In the genomic region with DNA sequence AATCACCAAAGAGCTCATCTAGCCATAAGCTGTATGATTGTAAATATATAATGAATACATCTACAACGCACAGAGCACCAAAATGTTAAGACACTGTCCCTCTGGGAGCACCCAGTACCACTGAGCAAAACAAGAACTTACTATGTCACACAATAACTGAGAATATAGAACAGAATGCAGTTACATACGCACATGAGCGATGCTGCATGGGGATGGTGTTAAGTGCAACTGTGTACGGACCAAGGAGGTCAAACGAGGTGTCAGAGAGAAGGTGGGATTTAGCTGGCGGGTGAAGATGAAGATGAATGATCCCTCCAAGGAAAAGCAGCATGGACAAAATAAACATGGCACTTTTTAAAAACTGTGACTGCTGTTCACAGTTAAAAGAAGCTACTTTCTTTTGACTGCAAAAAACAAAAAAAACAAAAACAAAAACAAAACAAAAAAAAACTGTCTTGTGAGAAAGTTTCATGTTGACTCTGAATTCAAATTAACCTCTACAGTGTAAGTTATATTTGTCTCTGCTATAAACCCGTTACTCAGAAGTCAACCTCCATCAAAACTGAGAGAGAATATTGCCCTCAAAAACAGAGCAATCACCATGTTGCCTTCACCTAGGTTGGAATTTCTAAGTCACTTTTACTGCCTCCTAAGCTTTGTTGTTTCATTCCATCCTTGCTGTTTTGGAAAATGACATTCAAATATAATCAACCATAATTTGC, we compare ENCODE assay signal across 17 cellular contexts.
DNase-seq lines count a peak whose midpoint lies in the region; ATAC-seq, FAIRE-seq and TF ChIP-seq lines count a peak whose summit lies in the region.
"Had no signal": no experiment of that assay in that cellular context is flagged by ENCODE, and none has a peak within 500 bp of the region (broad histone marks: within the 10 kb centered on the region; RNA-seq: fewer than 3 reads in every experiment).

No MANE protein-coding gene starts in this region.

- H3K4me1 ChIP-seq in K562 (replicated peaks in 1 of 2; ENCODE audit: control insufficient read depth in 2 of 2, insufficient read depth in 2 of 2, low read length in 2 of 2) (peaks cover 0 to 17% of the 10 kb centered on the region in 2 experiments; a peak in 2 of 5 replicates), tibial nerve (peaks cover 0 to 33% (median 9%) of the 10 kb centered on the region in 4 donors), tibial artery (peaks cover 0 to 36% (median 12%) of the 10 kb centered on the region in 4 donors)

- H3K4me2 ChIP-seq in K562 (ENCODE audit: insufficient read depth, low read length) = no peak overlapping the region

- FAIRE-seq in K562 (lab: Jason Lieb, UNC) = peak; percentile 26
- FAIRE-seq: GM19239 had no signal

- BruUV-seq in K562 (replicated peaks; lab: Mats Ljungman, UMichigan) = no TSS peak

- no peaks in the 10 kb centered on the region for H3K9me3 ChIP-seq in K562 (replicated peaks; ENCODE audit: control insufficient read depth, insufficient read depth, low read depth, low read length)
- H3K9me3 ChIP-seq in tibial nerve = no peaks in the 10 kb centered on the region
- no peaks in the 10 kb centered on the region for H3K9me3 ChIP-seq in tibial artery
- H3K9me3 ChIP-seq: MG63 had no signal

- intact Hi-C loops in K562 (cut with micrococcal nuclease) = no loop called here
- intact Hi-C loops in tibial artery (cut with DNase I; ENCODE audit: low total_unique reads) = no loop called here

- H3K79me2 ChIP-seq in K562 (ENCODE audit: control insufficient read depth, insufficient read depth, low read length) = peaks cover 15% of the 10 kb centered on the region

- no peak for TF ChIP-seq RAD21 in K562 (CRISPR knock-in tag; conservative IDR thresholded peaks at IDR 0.05 in 1 of 2, IDR thresholded peaks at IDR 0.05 in 1 of 2)

- H3K36me3 ChIP-seq in K562 (ENCODE audit: control insufficient read depth, insufficient read depth, low read length) (peaks cover 21% of the 10 kb centered on the region), tibial nerve (peaks cover 0 to 14% (median 0%) of the 10 kb centered on the region in 3 donors), tibial artery (peaks cover 0 to 10% (median 7%) of the 10 kb centered on the region in 3 donors)
- H3K36me3 ChIP-seq: MG63 had no signal

- H4K20me1 ChIP-seq in K562 (replicated peaks; ENCODE audit: control insufficient read depth, insufficient read depth, low read length) = no peaks in the 10 kb centered on the region

- POLR2A ChIA-PET in K562 (lab: Yijun Ruan, JAX) = interaction anchor here (0.6 to 1.1 kb wide), 2 partner anchors 9 to 176 kb away, joined by 3 read pairs; no protein-coding TSS in a partner anchor

- TF ChIP-seq EP300 in K562 (IDR thresholded peaks at IDR 0.05; ENCODE audit: low read length) (no peak), tibial nerve (IDR thresholded peaks at IDR 0.05) (no peak)

- no peak overlapping the region for H3K9ac ChIP-seq in K562 (ENCODE audit: insufficient read depth in 1 of 2, low read depth in 2 of 2, low read length in 2 of 2)

- TF ChIP-seq POLR2A in K562 (conservative IDR thresholded peaks at IDR 0.05) = no peak
- no peak for TF ChIP-seq POLR2A in tibial nerve (IDR thresholded peaks at IDR 0.05)

- H3K27me3 ChIP-seq in K562 (ENCODE audit: control insufficient read depth in 2 of 2, insufficient read depth in 2 of 2, low read length in 2 of 2) = no peaks in the 10 kb centered on the region
- no peaks in the 10 kb centered on the region for H3K27me3 ChIP-seq in tibial nerve
- H3K27me3 ChIP-seq in tibial artery = no peaks in the 10 kb centered on the region
- H3K27me3 ChIP-seq: MG63 had no signal

- H2AFZ ChIP-seq in K562 (ENCODE audit: low read depth, low read length) = no peak overlapping the region

- DNase-seq in K562 (ENCODE audit: extremely low read depth in 1 of 4, low spot score in 3 of 4) = no peak
- DNase-seq in tibial nerve (ENCODE audit: low spot score in 2 of 2) = no peak
- DNase-seq in tibial artery = no peak
- DNase-seq in stimulated activated naive CD8-positive, alpha-beta T cell treated with anti-CD3 and anti-CD28 coated beads, Interleukin-15, Interleukin-2, amounts not matched to agents 100 U/mL and 50 U/mL, for 24 hours = no peak
- DNase-seq in SIG-M5 (lab: John Stamatoyannopoulos, UW) = no peak
- DNase-seq: CD8-positive, alpha-beta T cell; GF-D8; HCEC 1CT; MG63; NCI-H1417; NCI-H2029 treated with DMSO at 0.1 percent for 48 hours; NCI-H510A treated with DMSO at 0.1 percent for 48 hours; RPMI8226 had no signal

- H3K9me1 ChIP-seq in K562 (ENCODE audit: control insufficient read depth, insufficient read depth, low read length) = no peaks in the 10 kb centered on the region

- TF ChIP-seq CTCF in K562 (IDR thresholded peaks at IDR 0.05 in 2 of 3, conservative IDR thresholded peaks at IDR 0.05 in 1 of 3; ENCODE audit: insufficient read depth in 2 of 3, low read depth in 1 of 3, low read length in 3 of 3) (no peak), tibial nerve (IDR thresholded peaks at IDR 0.05) (no peak), tibial artery (IDR thresholded peaks at IDR 0.05) (no peak)

- in situ Hi-C loops in K562 (cut with MboI) = no loop called here

- CTCF ChIA-PET in K562 (lab: Yijun Ruan, JAX; ENCODE audit: low intra/inter-chr PET ratio) = no interaction called here

- no peak overlapping the region for H3K27ac ChIP-seq in K562 (ENCODE audit: extremely low read depth, low read depth, low read length)
- no peak overlapping the region for H3K27ac ChIP-seq in tibial nerve
- no peak overlapping the region for H3K27ac ChIP-seq in tibial artery

- peak; percentile 53 for ATAC-seq in GM18519 (IDR thresholded peaks at IDR 0.05; ENCODE audit: low FRiP score, unreplicated experiment)
- peak; percentile 69 for ATAC-seq in GM21576 (IDR thresholded peaks at IDR 0.05; ENCODE audit: unreplicated experiment)
- ATAC-seq in HG03439 (IDR thresholded peaks at IDR 0.05; ENCODE audit: unreplicated experiment) = peak; percentile 65
- ATAC-seq in K562 = no peak
- no peak for ATAC-seq in stimulated activated naive CD8-positive, alpha-beta T cell treated with anti-CD3 and anti-CD28 coated beads, Interleukin-15, Interleukin-2, amounts not matched to agents 100 U/mL and 50 U/mL, for 24 hours
- ATAC-seq: CD8-positive, alpha-beta T cell had no signal

- WGBS in K562 (ENCODE audit: insufficient coverage, low coverage, missing lambda C conversion rate) = 90% methylated on average over 7 of the region's 7 CpGs
- 88 to 90% methylated on average over 7 of the region's 7 CpGs for WGBS in tibial nerve, 2 donors

- H3K4me3 ChIP-seq in K562 (no peak overlapping the region), tibial nerve (no peak overlapping the region), tibial artery (no peak overlapping the region)
- H3K4me3 ChIP-seq: MG63 had no signal

TF ChIP-seq in K562, 482 proteins besides CTCF, POLR2A, EP300 and RAD21 (continues in another document):
- TF ChIP-seq PRPF4 (IDR thresholded peaks at IDR 0.05; ENCODE audit: insufficient read depth, low read depth, low read length, poor library complexity, severe bottlenecking) = no peak
- no peak for TF ChIP-seq KDM1A (IDR thresholded peaks at IDR 0.05)
- TF ChIP-seq CREM (IDR thresholded peaks at IDR 0.05; ENCODE audit: low read depth) = no peak
- no peak for TF ChIP-seq ZNF668 (CRISPR knock-in tag; IDR thresholded peaks at IDR 0.05)
- no peak for TF ChIP-seq FOXK2 (conservative IDR thresholded peaks at IDR 0.05 in 1 of 2, IDR thresholded peaks at IDR 0.05 in 1 of 2; ENCODE audit: low read depth in 2 of 2)
- no peak for TF ChIP-seq ELF4 (CRISPR knock-in tag; IDR thresholded peaks at IDR 0.05)
- no peak for TF ChIP-seq BDP1 (IDR thresholded peaks at IDR 0.05; ENCODE audit: insufficient read depth, insufficient read length)
- TF ChIP-seq E2F6 (IDR thresholded peaks at IDR 0.05; ENCODE audit: borderline replicate concordance in 1 of 2, extremely low read depth in 1 of 2, insufficient read depth in 1 of 2, insufficient read length in 1 of 2, low read depth in 1 of 2, low read length in 1 of 2, poor library complexity in 1 of 2, severe bottlenecking in 1 of 2) = no peak
- no peak for TF ChIP-seq TCF7L2 (IDR thresholded peaks at IDR 0.05; ENCODE audit: low read depth, low read length)

Comparison
In these comparisons a context has a peak if more than half of its experiments do, and no peak if none do; other contexts are left out.
1. ATAC-seq: peak in GM18519 (single experiment), GM21576 (single experiment) and HG03439 (single experiment); none in K562 (single experiment) and stimulated activated naive CD8-positive, alpha-beta T cell treated with anti-CD3 and anti-CD28 coated beads, Interleukin-15, Interleukin-2, amounts not matched to agents 100 U/mL and 50 U/mL, for 24 hours (single experiment).